ENCODE assay signal across 30 cellular contexts in genomic region chr3:126510323-126510910, GRCh38. TPM values are rescaled to one million over a fixed set of nuclear protein-coding genes. Genes with fewer than 3 reads are reported as not detected.
DNase-seq lines count a peak whose midpoint lies in the region; ATAC-seq and TF ChIP-seq lines count a peak whose summit lies in the region.
"Had no signal": no experiment of that assay in that cellular context is flagged by ENCODE, and none has a peak within 500 bp of the region (broad histone marks: within the 10 kb centered on the region; RNA-seq: fewer than 3 reads in every experiment).

No MANE protein-coding gene starts in this region.

- H3K18ac ChIP-seq in mesendoderm (ENCODE audit: low read length): no peak overlapping the region

- no peak overlapping the region for H2BK5ac ChIP-seq in mesendoderm (ENCODE audit: low read length)

- H2BK120ac ChIP-seq in mesendoderm (ENCODE audit: low read depth, low read length): no peak overlapping the region

- peaks cover 4% of the 10 kb centered on the region for H3K27me3 Mint-ChIP-seq in glutamatergic neuron (ENCODE audit: unreplicated experiment)
- H3K27me3 Mint-ChIP-seq: activated CD4-positive, alpha-beta T cell treated with anti-CD3 and anti-CD28 coated beads for 36 hours; activated naive CD4-positive, alpha-beta T cell treated with anti-CD3 and anti-CD28 coated beads, Interleukin-2, amount 50 U/mL, for 24 hours had no signal

- ATAC-seq in left cardiac atrium (no peak), HG03378 (IDR thresholded peaks at IDR 0.05; ENCODE audit: unreplicated experiment) (no peak)
- ATAC-seq: activated CD4-positive, alpha-beta T cell treated with anti-CD3 and anti-CD28 coated beads for 36 hours; activated CD8-positive, alpha-beta T cell treated with anti-CD3 and anti-CD28 coated beads, Interleukin-2, amount 10 ng/mL, durations not matched to agents 7 days and 5 days; activated T-helper 17 cell treated with anti-CD3 and anti-CD28 coated beads, Interleukin-2, amount 50 U/mL, for 72 hours; PC-3 had no signal

- no peak overlapping the region for H4K5ac ChIP-seq in mesendoderm (ENCODE audit: low read length)

- no peak for TF ChIP-seq CTCF in left ventricle myocardium inferior (IDR thresholded peaks at IDR 0.05; ENCODE audit: borderline replicate concordance)
- no peak for TF ChIP-seq CTCF in glutamatergic neuron (IDR thresholded peaks at IDR 0.05; ENCODE audit: partially characterized antibody, unreplicated experiment)
- TF ChIP-seq CTCF in osteoblast (IDR thresholded peaks at IDR 0.05; ENCODE audit: extremely low read depth, low read depth, low read length): no peak

- intact Hi-C loops in left cardiac atrium (cut with DNase I) (no loop called here), left ventricle myocardium inferior (cut with micrococcal nuclease) (no loop called here)

- H2AFZ ChIP-seq in osteoblast (ENCODE audit: low read length): no peak overlapping the region

- no peak overlapping the region for H2BK15ac ChIP-seq in mesendoderm (replicated peaks; ENCODE audit: low read depth)

- H3K4me1 Mint-ChIP-seq in glutamatergic neuron (ENCODE audit: low read depth, unreplicated experiment): peaks cover 3% of the 10 kb centered on the region
- H3K4me1 Mint-ChIP-seq: activated CD4-positive, alpha-beta T cell treated with anti-CD3 and anti-CD28 coated beads for 36 hours; activated naive CD4-positive, alpha-beta T cell treated with anti-CD3 and anti-CD28 coated beads, Interleukin-2, amount 50 U/mL, for 24 hours; nephron had no signal

- H3K23ac ChIP-seq in mesendoderm (ENCODE audit: low read length): no peak overlapping the region

- no peak overlapping the region for H3K4ac ChIP-seq in mesendoderm (ENCODE audit: low read depth, low read length)

- no peaks in the 10 kb centered on the region for H3K9me3 ChIP-seq in left ventricle myocardium inferior (replicated peaks)
- H3K9me3 ChIP-seq in osteoblast (ENCODE audit: low read depth, low read length): no peaks in the 10 kb centered on the region
- H3K9me3 ChIP-seq: breast epithelium, thoracic aorta, uterus had no signal

- H3K4me1 ChIP-seq in left ventricle myocardium inferior: peaks cover 9% of the 10 kb centered on the region
- H3K4me1 ChIP-seq in osteoblast (ENCODE audit: insufficient read depth, low read length): no peaks in the 10 kb centered on the region
- no peaks in the 10 kb centered on the region for H3K4me1 ChIP-seq in mesendoderm (ENCODE audit: control insufficient read depth, low read depth, low read length)
- H3K4me1 ChIP-seq: breast epithelium, uterus had no signal

- no peak overlapping the region for H3K9ac ChIP-seq in mesendoderm (ENCODE audit: low read length)

- H3K4me3 Mint-ChIP-seq in glutamatergic neuron (ENCODE audit: unreplicated experiment): no peak overlapping the region
- H3K4me3 Mint-ChIP-seq: activated CD4-positive, alpha-beta T cell treated with anti-CD3 and anti-CD28 coated beads for 36 hours; activated CD8-positive, alpha-beta T cell treated with anti-CD3 and anti-CD28 coated beads, Interleukin-2, amount 10 ng/mL, durations not matched to agents 7 days and 5 days; activated naive CD4-positive, alpha-beta T cell treated with anti-CD3 and anti-CD28 coated beads, Interleukin-2, amount 50 U/mL, for 24 hours; activated T-helper 17 cell treated with anti-CD3 and anti-CD28 coated beads, Interleukin-2, amount 50 U/mL, for 72 hours; nephron; stimulated activated naive CD8-positive, alpha-beta T cell treated with anti-CD3 and anti-CD28 coated beads, Interleukin-15, Interleukin-2, amounts not matched to agents 100 ng/mL and 50 ng/mL, for 24 hours had no signal

- no peaks in the 10 kb centered on the region for H3K79me1 ChIP-seq in mesendoderm (ENCODE audit: low read length)

- H3K27ac ChIP-seq in left ventricle myocardium inferior (replicated peaks) (no peak overlapping the region), osteoblast (ENCODE audit: low read depth, low read length) (no peak overlapping the region), mesendoderm (ENCODE audit: low read depth, low read length) (no peak overlapping the region)
- H3K27ac ChIP-seq: thoracic aorta, uterus, VCaP had no signal

- no peak overlapping the region for H3K56ac ChIP-seq in mesendoderm (ENCODE audit: low read length)

- H3K9me3 Mint-ChIP-seq in glutamatergic neuron (ENCODE audit: unreplicated experiment): peaks cover 5% of the 10 kb centered on the region
- H3K9me3 Mint-ChIP-seq: activated naive CD4-positive, alpha-beta T cell treated with anti-CD3 and anti-CD28 coated beads, Interleukin-2, amount 50 U/mL, for 24 hours; activated T-helper 17 cell treated with anti-CD3 and anti-CD28 coated beads, Interleukin-2, amount 50 U/mL, for 72 hours; nephron; stimulated activated naive CD8-positive, alpha-beta T cell treated with anti-CD3 and anti-CD28 coated beads, Interleukin-15, Interleukin-2, amounts not matched to agents 100 ng/mL and 50 ng/mL, for 24 hours had no signal

- no peak overlapping the region for H3K4me2 ChIP-seq in osteoblast (ENCODE audit: insufficient read depth, low read length)
- H3K4me2 ChIP-seq in mesendoderm (ENCODE audit: low read length): no peak overlapping the region

- H3K27me3 ChIP-seq in left ventricle myocardium inferior (ENCODE audit: low read depth): peaks cover 8% of the 10 kb centered on the region
- peaks cover 6% of the 10 kb centered on the region for H3K27me3 ChIP-seq in osteoblast (ENCODE audit: insufficient read depth, low read length)
- H3K27me3 ChIP-seq in mesendoderm (ENCODE audit: insufficient read depth, low read length, poor library complexity): no peaks in the 10 kb centered on the region
- H3K27me3 ChIP-seq: uterus had no signal

- no CpG with 5 or more reads among the region's 22 CpGs for WGBS in mesendoderm (ENCODE audit: extremely low coverage, insufficient coverage, low lambda C conversion rate)

- H3K4me3 ChIP-seq in left ventricle myocardium inferior (no peak overlapping the region), osteoblast (ENCODE audit: insufficient read depth, low read length) (no peak overlapping the region), mesendoderm (ENCODE audit: low read length) (no peak overlapping the region)
- H3K4me3 ChIP-seq: breast epithelium, thoracic aorta, uterus had no signal

- H4K8ac ChIP-seq in mesendoderm (ENCODE audit: low read depth, low read length): no peak overlapping the region

- no peaks in the 10 kb centered on the region for H3K36me3 Mint-ChIP-seq in glutamatergic neuron (ENCODE audit: unreplicated experiment)
- H3K36me3 Mint-ChIP-seq: activated naive CD4-positive, alpha-beta T cell treated with anti-CD3 and anti-CD28 coated beads, Interleukin-2, amount 50 U/mL, for 24 hours had no signal

- H3K36me3 ChIP-seq in left ventricle myocardium inferior: no peaks in the 10 kb centered on the region
- H3K36me3 ChIP-seq in osteoblast (ENCODE audit: insufficient read depth, low read length): no peaks in the 10 kb centered on the region
- no peaks in the 10 kb centered on the region for H3K36me3 ChIP-seq in mesendoderm (ENCODE audit: control insufficient read depth, insufficient read depth, low read length)
- H3K36me3 ChIP-seq: breast epithelium, thoracic aorta, uterus had no signal

- H3K79me2 ChIP-seq in osteoblast (ENCODE audit: insufficient read depth, low read length) (no peaks in the 10 kb centered on the region), mesendoderm (ENCODE audit: control insufficient read depth, insufficient read depth, low read length) (no peaks in the 10 kb centered on the region)

- peak; percentile 9 for DNase-seq in left cardiac atrium
- DNase-seq in left ventricle myocardium inferior: no peak
- DNase-seq in glutamatergic neuron: peak; percentile 35
- DNase-seq in osteoblast (ENCODE audit: insufficient read length, low spot score, missing footprints): peak; percentile 66
- no peak for DNase-seq in NCI-H146 treated with DMSO at 0.1 percent for 48 hours (lab: John Stamatoyannopoulos, UW; ENCODE audit: unreplicated experiment)
- no peak for DNase-seq in mesendoderm
- DNase-seq: activated CD4-positive, alpha-beta T cell treated with anti-CD3 and anti-CD28 coated beads for 36 hours; activated CD8-positive, alpha-beta T cell treated with anti-CD3 and anti-CD28 coated beads, Interleukin-2, amount 10 ng/mL, durations not matched to agents 7 days and 5 days; DMS53; HCEC 1CT; NCI-H1436; NCI-H2081 treated with DMSO at 0.1 percent for 48 hours; NCI-H226; NCI-H526 treated with DMSO at 0.1 percent for 48 hours; PC-3; retina; stimulated activated CD4-positive, alpha-beta T cell treated with anti-CD3 and anti-CD28 coated beads, Interleukin-2, amount 100 ng/mL, for 24 hours; uterus had no signal

- H4K20me1 ChIP-seq in osteoblast (ENCODE audit: insufficient read depth, low read length): no peaks in the 10 kb centered on the region

- no peak overlapping the region for H3K27ac Mint-ChIP-seq in glutamatergic neuron (ENCODE audit: unreplicated experiment)
- H3K27ac Mint-ChIP-seq: activated CD4-positive, alpha-beta T cell treated with anti-CD3 and anti-CD28 coated beads for 36 hours; activated CD8-positive, alpha-beta T cell treated with anti-CD3 and anti-CD28 coated beads, Interleukin-2, amount 10 ng/mL, durations not matched to agents 7 days and 5 days; activated naive CD4-positive, alpha-beta T cell treated with anti-CD3 and anti-CD28 coated beads, Interleukin-2, amount 50 U/mL, for 24 hours; activated T-helper 17 cell treated with anti-CD3 and anti-CD28 coated beads, Interleukin-2, amount 50 U/mL, for 72 hours; nephron; stimulated activated naive CD8-positive, alpha-beta T cell treated with anti-CD3 and anti-CD28 coated beads, Interleukin-15, Interleukin-2, amounts not matched to agents 100 ng/mL and 50 ng/mL, for 24 hours had no signal

- no peak overlapping the region for H2AK5ac ChIP-seq in mesendoderm (ENCODE audit: low read length)

RNA-seq across cellular contexts. Expression of gene UROC1, which starts 7.2 kb away (rescaled TPM):
- total RNA-seq in left cardiac atrium (not detected), left ventricle myocardium inferior (not detected), glutamatergic neuron (ENCODE audit: unreplicated experiment) (not detected), osteoblast (not detected in 2 replicates)
- 0.01 TPM for polyA plus RNA-seq in mesendoderm (2013, experiment 1 of 2)
- not detected for polyA plus RNA-seq in mesendoderm (2013, experiment 2 of 2)
- total RNA-seq: activated CD4-positive, alpha-beta T cell treated with anti-CD3 and anti-CD28 coated beads for 36 hours; activated T-helper 17 cell treated with anti-CD3 and anti-CD28 coated beads, Interleukin-2, amount 50 U/mL, for 72 hours; breast epithelium; lower leg skin; mononuclear cell; osteocyte; PC-3; thoracic aorta had no signal
- polyA plus RNA-seq: BJ had no signal

RNA-seq across cellular contexts. Expression of gene CHST13, which starts 13.5 kb away (rescaled TPM):
- total RNA-seq in left cardiac atrium: under 1 TPM; 0.60 to 0.74 TPM
- 0.11 TPM for total RNA-seq in left ventricle myocardium inferior
- total RNA-seq in glutamatergic neuron (ENCODE audit: unreplicated experiment): not detected
- total RNA-seq in osteoblast: under 0.01 TPM in 1 of 2 replicates, not detected in the other
- polyA plus RNA-seq in mesendoderm (2013, experiment 1 of 2): 1.5 TPM
- 1.8 TPM for polyA plus RNA-seq in mesendoderm (2013, experiment 2 of 2)
- total RNA-seq: activated CD4-positive, alpha-beta T cell treated with anti-CD3 and anti-CD28 coated beads for 36 hours; activated CD8-positive, alpha-beta T cell treated with anti-CD3 and anti-CD28 coated beads, Interleukin-2, amount 10 ng/mL, durations not matched to agents 7 days and 5 days; activated T-helper 17 cell treated with anti-CD3 and anti-CD28 coated beads, Interleukin-2, amount 50 U/mL, for 72 hours; osteocyte; PC-3; thoracic aorta had no signal
- polyA plus RNA-seq: BJ had no signal

RNA-seq across cellular contexts. Expression of gene ZXDC, which starts 34.7 kb away (rescaled TPM):
- total RNA-seq in left cardiac atrium: 10 to 100 TPM; 15.7 to 20.7 TPM
- 15.6 TPM for total RNA-seq in left ventricle myocardium inferior
- total RNA-seq in glutamatergic neuron (ENCODE audit: unreplicated experiment): 39.5 TPM
- total RNA-seq in osteoblast: 26.8 and 27.1 TPM in 2 replicates
- polyA plus RNA-seq in mesendoderm (2013, experiment 1 of 2): 9.7 TPM
- polyA plus RNA-seq in mesendoderm (2013, experiment 2 of 2): 10.0 TPM

RNA-seq across cellular contexts. Expression of gene C3orf22, which starts 48.3 kb away (rescaled TPM):
- total RNA-seq in left cardiac atrium (not detected), left ventricle myocardium inferior (not detected), glutamatergic neuron (ENCODE audit: unreplicated experiment) (not detected), osteoblast (not detected in 2 replicates)
- polyA plus RNA-seq in mesendoderm (2013, experiment 1 of 2): not detected
- not detected for polyA plus RNA-seq in mesendoderm (2013, experiment 2 of 2)
- total RNA-seq: activated CD4-positive, alpha-beta T cell treated with anti-CD3 and anti-CD28 coated beads for 36 hours; activated CD8-positive, alpha-beta T cell treated with anti-CD3 and anti-CD28 coated beads, Interleukin-2, amount 10 ng/mL, durations not matched to agents 7 days and 5 days; activated T-helper 17 cell treated with anti-CD3 and anti-CD28 coated beads, Interleukin-2, amount 50 U/mL, for 72 hours; breast epithelium; lower leg skin; mononuclear cell; osteocyte; PC-3; thoracic aorta; uterus had no signal
- polyA plus RNA-seq: BJ had no signal

Comparison
In these comparisons a context has a peak if more than half of its experiments do, and no peak if none do; other contexts are left out.
1. DNase-seq: peak in left cardiac atrium (single experiment), glutamatergic neuron (single experiment) and osteoblast (single experiment); none in left ventricle myocardium inferior (single experiment), NCI-H146 treated with DMSO at 0.1 percent for 48 hours (single experiment) and mesendoderm (single experiment).